ENCODE assay signal across 8 cellular contexts in the genomic region with DNA sequence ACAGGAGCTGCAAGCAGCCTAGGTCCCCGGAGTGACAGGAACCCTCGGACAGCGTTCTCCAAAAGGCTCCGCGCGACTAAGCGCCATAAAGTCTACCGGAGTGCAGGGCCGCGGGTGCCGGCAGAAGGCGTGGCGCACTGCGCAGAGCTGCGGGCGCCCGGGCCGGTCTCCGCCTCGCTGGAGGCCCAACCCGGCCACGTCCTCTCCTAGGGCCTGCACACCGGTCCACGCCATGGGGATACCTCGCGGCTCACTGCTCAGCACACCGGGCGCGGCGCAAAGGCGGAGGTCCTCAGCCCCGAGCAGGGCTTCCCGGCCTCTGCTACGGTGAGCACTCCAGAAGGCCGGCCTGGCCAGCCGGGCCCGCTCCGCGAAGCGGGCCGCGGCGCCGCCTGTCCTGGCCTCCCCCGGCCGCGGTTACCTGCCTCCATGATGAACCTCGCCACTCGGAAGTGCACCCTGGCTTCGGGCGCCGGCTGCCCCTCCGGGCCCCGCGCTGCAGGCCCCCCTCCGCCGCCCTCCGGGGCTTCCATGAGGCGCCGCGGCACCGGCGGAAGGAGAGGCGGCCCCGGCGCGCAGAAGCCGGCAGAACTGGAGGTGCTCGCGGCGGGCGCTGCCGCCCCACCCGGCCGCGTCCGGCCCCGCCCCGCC. TPM values are rescaled to one million over a fixed set of nuclear protein-coding genes. Genes with fewer than 3 reads are reported as not detected.
DNase-seq lines count a peak whose midpoint lies in the region; ATAC-seq and TF ChIP-seq lines count a peak whose summit lies in the region.

A gene (minus strand): TSS at position 599 of the 651 bp plus-strand sequence. CDS start 66 bp downstream, at position 533.

- peak within 1 kb of the TSS; percentile 65 for H3K27ac ChIP-seq in psoas muscle

- intact Hi-C loops in left cardiac atrium (cut with DNase I), result no loop called here
- intact Hi-C loops in psoas muscle (cut with DNase I), result no loop called here

- ATAC-seq in HG02759 (IDR thresholded peaks at IDR 0.05; ENCODE audit: unreplicated experiment), result peak; percentile 63
- ATAC-seq in activated naive CD4-positive, alpha-beta T cell treated with anti-CD3 and anti-CD28 coated beads, Interleukin-2, amount 50 U/mL, for 72 hours, result peak; percentile 58 to 63
- ATAC-seq in left cardiac atrium, result peak; percentile 36 to 72
- peak; percentile 31 to 60 (median 42) for ATAC-seq in psoas muscle

- peaks cover 0 to 1% (median 0%) of the 10 kb centered on the region in 3 donors for H3K27me3 ChIP-seq in psoas muscle (ENCODE audit: insufficient read depth in 3 of 3, low read length in 2 of 3)

- 0 to 28% (median 0%) methylated on average over 3 to 72 of the region's 79 CpGs for WGBS in psoas muscle, 3 donors

- no peaks in the 10 kb centered on the region for H3K9me3 ChIP-seq in psoas muscle

- peaks cover 0 to 14% of the 10 kb centered on the region in 2 donors for H3K36me3 ChIP-seq in psoas muscle (ENCODE audit: insufficient read depth in 1 of 2, low read depth in 1 of 2)

- H3K4me3 ChIP-seq in psoas muscle, result peak within 1 kb of the TSS; percentile 74

- no peak for TF ChIP-seq CTCF in psoas muscle (IDR thresholded peaks at IDR 0.05)

- peaks cover 0 to 7% of the 10 kb centered on the region in 2 donors for H3K36me3 Mint-ChIP-seq in activated naive CD4-positive, alpha-beta T cell treated with anti-CD3 and anti-CD28 coated beads, Interleukin-2, amount 50 U/mL, for 72 hours

- no peaks in the 10 kb centered on the region for H3K9me3 Mint-ChIP-seq in activated naive CD4-positive, alpha-beta T cell treated with anti-CD3 and anti-CD28 coated beads, Interleukin-2, amount 50 U/mL, for 72 hours

- no peaks in the 10 kb centered on the region for H3K4me1 ChIP-seq in psoas muscle

- H3K27ac Mint-ChIP-seq in activated naive CD4-positive, alpha-beta T cell treated with anti-CD3 and anti-CD28 coated beads, Interleukin-2, amount 50 U/mL, for 72 hours, result peak within 1 kb of the TSS; percentile 84

- DNase-seq in NCI-H2227 (lab: John Stamatoyannopoulos, UW; ENCODE audit: unreplicated experiment) (peak; percentile 43), NCI-H2227 treated with DMSO at 0.1 percent for 48 hours (lab: John Stamatoyannopoulos, UW) (no peak), NCI-H460 (ENCODE audit: extremely low read depth, low read depth) (no peak), left cardiac atrium (no peak), psoas muscle (peak in 1 of 2 donors; percentile 67), DMS153 (lab: John Stamatoyannopoulos, UW) (no peak)
- peak in 1 of 2 donors; percentile 27 for DNase-seq in activated naive CD4-positive, alpha-beta T cell treated with anti-CD3 and anti-CD28 coated beads, Interleukin-2, amount 50 U/mL, for 72 hours (ENCODE audit: low spot score in 2 of 2)

RNA-seq across cellular contexts. Expression of the gene that starts here (rescaled TPM):
- total RNA-seq in NCI-H460 (2014; rRNA removed; shearing (Covaris generic)), result 33.7 and 43.4 TPM in 2 replicates
- 58.4 and 64.9 TPM in 2 replicates for polyA plus RNA-seq in NCI-H460 (2014; cell fraction: nucleus; rRNA removed)
- total RNA-seq in activated naive CD4-positive, alpha-beta T cell treated with anti-CD3 and anti-CD28 coated beads, Interleukin-2, amount 50 U/mL, for 72 hours, result 10 to 100 TPM; 13.0 to 14.0 TPM
- 10 to 100 TPM; 31.4 to 31.8 TPM for total RNA-seq in left cardiac atrium
- total RNA-seq in psoas muscle, result 10 to 100 TPM; 17.0 to 34.3 (median 20.6) TPM
- polyA plus RNA-seq in psoas muscle, result 10 to 100 TPM; 47.8 to 53.5 (median 48.6) TPM
